22 cellular contexts compared by ENCODE assay signal in the genomic region with DNA sequence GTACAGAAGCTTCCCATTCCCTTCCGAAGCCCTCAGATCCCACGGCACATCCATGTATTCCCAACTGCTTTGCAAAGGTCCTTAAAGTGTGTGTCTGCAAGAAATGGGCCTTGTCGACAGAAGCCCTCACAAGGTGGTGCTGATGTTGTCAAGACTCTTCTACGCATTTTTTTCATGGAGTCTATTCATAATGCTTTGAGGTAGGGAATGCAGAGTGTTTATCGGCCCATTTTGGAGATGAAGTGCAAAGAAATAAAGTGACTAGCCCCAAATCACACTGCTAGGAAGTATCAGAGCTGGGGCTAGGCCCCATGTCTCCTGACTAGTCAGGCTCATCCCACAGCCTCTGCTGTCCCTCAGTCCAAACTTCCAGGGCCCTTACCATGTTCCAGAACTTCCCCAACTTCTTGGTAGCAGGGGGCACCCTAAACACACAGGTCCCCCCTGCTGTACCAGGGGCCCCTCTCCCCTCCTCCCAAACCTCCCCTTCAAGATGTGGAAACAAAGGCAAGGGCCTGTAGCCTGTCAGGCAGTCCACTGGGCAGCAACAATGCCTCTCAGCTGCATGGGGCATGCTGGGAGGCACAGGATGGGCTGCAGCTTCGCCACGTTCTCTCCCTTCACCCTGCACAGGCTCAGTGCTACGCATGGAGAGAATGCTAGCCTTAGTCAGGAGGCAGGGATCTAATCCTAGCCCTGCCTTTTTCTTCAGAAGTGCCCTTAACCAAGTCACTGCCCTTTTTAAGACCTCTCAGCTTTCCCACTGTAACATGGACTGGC. TPM values are rescaled to one million over a fixed set of nuclear protein-coding genes. Genes with fewer than 3 reads are reported as not detected.
DNase-seq lines count a peak whose midpoint lies in the region; ATAC-seq and TF ChIP-seq lines count a peak whose summit lies in the region.
"Had no signal": no experiment of that assay in that cellular context is flagged by ENCODE, and none has a peak within 500 bp of the region (broad histone marks: within the 10 kb centered on the region; RNA-seq: fewer than 3 reads in every experiment).

No MANE protein-coding gene starts in this region.

- no peaks in the 10 kb centered on the region for H3K4me1 ChIP-seq in MM.1S (ENCODE audit: low read length)
- H3K4me1 ChIP-seq: HAP-1 had no signal

- TF ChIP-seq CTCF in HFFc6 (IDR thresholded peaks at IDR 0.05), result no peak
- TF ChIP-seq CTCF in chondrocyte (IDR thresholded peaks at IDR 0.05), result no peak
- TF ChIP-seq CTCF in osteocyte (IDR thresholded peaks at IDR 0.05), result no peak
- TF ChIP-seq CTCF in MM.1S (IDR thresholded peaks at IDR 0.05; ENCODE audit: low read length), result no peak

- H3K27me3 Mint-ChIP-seq in activated CD4-positive, alpha-beta T cell treated with anti-CD3 and anti-CD28 coated beads for 36 hours, result no peaks in the 10 kb centered on the region
- H3K27me3 Mint-ChIP-seq in HFFc6 (ENCODE audit: insufficient read depth) (peaks cover 40% of the 10 kb centered on the region), chondrocyte (ENCODE audit: low read depth) (no peaks in the 10 kb centered on the region), osteocyte (ENCODE audit: unreplicated experiment) (no peaks in the 10 kb centered on the region)
- H3K27me3 Mint-ChIP-seq: B cell had no signal

- DNase-seq in activated CD4-positive, alpha-beta T cell treated with anti-CD3 and anti-CD28 coated beads for 36 hours, result no peak
- no peak for DNase-seq in activated CD4-positive, alpha-beta T cell treated with anti-CD3 and anti-CD28 coated beads for 1 hour
- DNase-seq in HFFc6, result no peak
- no peak for DNase-seq in chondrocyte (ENCODE audit: low spot score)
- DNase-seq in osteocyte (ENCODE audit: extremely low spot score, unreplicated experiment), result no peak
- no peak for DNase-seq in NCI-H146 (lab: John Stamatoyannopoulos, UW)
- DNase-seq in MM.1S, result no peak
- DNase-seq: amniotic stem cell; head of caudate nucleus; left ventricle myocardium inferior; NCI-H187 treated with DMSO at 0.1 percent for 48 hours; NCI-H226; ovary; SK-N-SH; stimulated activated naive CD4-positive, alpha-beta T cell treated with Interleukin-2 at 50 U/mL for 16 hours had no signal

- H3K27me3 ChIP-seq in MM.1S (replicated peaks; ENCODE audit: insufficient read depth, low read length), result no peaks in the 10 kb centered on the region
- H3K27me3 ChIP-seq: ovary, upper lobe of left lung had no signal

- CTCF ChIA-PET in activated CD4-positive, alpha-beta T cell treated with anti-CD3 and anti-CD28 coated beads for 36 hours (lab: Charles Lee), result interaction anchor here (0.7 to 1.1 kb wide), 3 partner anchors 18 to 85 kb away, joined by 3 read pairs; no protein-coding TSS in a partner anchor

- H4K20me1 ChIP-seq in MM.1S (ENCODE audit: insufficient read depth, low read length), result no peaks in the 10 kb centered on the region

- no peak overlapping the region for H3K4me3 ChIP-seq in MM.1S (ENCODE audit: low read length)
- H3K4me3 ChIP-seq: HAP-1, left ventricle myocardium inferior, ovary, upper lobe of left lung had no signal

- no peak overlapping the region for H3K4me2 ChIP-seq in MM.1S (ENCODE audit: low read depth, low read length)
- H3K4me2 ChIP-seq: SK-N-SH had no signal

- no peaks in the 10 kb centered on the region for H3K9me3 ChIP-seq in MM.1S (replicated peaks; ENCODE audit: insufficient read depth, low read length)
- H3K9me3 ChIP-seq: HAP-1, left ventricle myocardium inferior, ovary, SK-N-SH, upper lobe of left lung had no signal

- POLR2A ChIA-PET in activated CD4-positive, alpha-beta T cell treated with anti-CD3 and anti-CD28 coated beads for 36 hours (lab: Charles Lee), result no interaction called here

- H3K36me3 ChIP-seq in MM.1S (replicated peaks; ENCODE audit: insufficient read depth, low read length), result peaks cover 7% of the 10 kb centered on the region; the same call in 1 of the 2 replicates
- H3K36me3 ChIP-seq: ovary had no signal

- H3K4me3 Mint-ChIP-seq in activated CD4-positive, alpha-beta T cell treated with anti-CD3 and anti-CD28 coated beads for 36 hours, result no peak overlapping the region
- H3K4me3 Mint-ChIP-seq in HFFc6, result peak overlapping the region; percentile 33; the same call in 1 of the 2 replicates
- H3K4me3 Mint-ChIP-seq in chondrocyte (ENCODE audit: unreplicated experiment), result no peak overlapping the region
- no peak overlapping the region for H3K4me3 Mint-ChIP-seq in osteocyte (ENCODE audit: unreplicated experiment)
- H3K4me3 Mint-ChIP-seq: B cell; T-helper 2 cell treated with Interferon-gamma antibody and Interleukin-4, amounts not matched to agents 5 μg/mL and 100 μg/mL, for 36 hours had no signal

- H3K9me2 ChIP-seq in MM.1S (replicated peaks; ENCODE audit: insufficient read depth, low read length), result no peaks in the 10 kb centered on the region
- H3K9me2 ChIP-seq: SK-N-SH had no signal

- no peak overlapping the region for H3K27ac ChIP-seq in MM.1S (ENCODE audit: low read length)
- H3K27ac ChIP-seq: left ventricle myocardium inferior, ovary, upper lobe of left lung had no signal

- H3K9me3 Mint-ChIP-seq in activated CD4-positive, alpha-beta T cell treated with anti-CD3 and anti-CD28 coated beads for 36 hours (ENCODE audit: low read depth), result no peaks in the 10 kb centered on the region
- H3K9me3 Mint-ChIP-seq in HFFc6 (no peaks in the 10 kb centered on the region), chondrocyte (ENCODE audit: low read depth) (no peaks in the 10 kb centered on the region), osteocyte (ENCODE audit: unreplicated experiment) (no peaks in the 10 kb centered on the region)
- H3K9me3 Mint-ChIP-seq: activated T-helper 2 cell treated with anti-CD3 and anti-CD28 coated beads, Interferon-gamma antibody, Interleukin-2, Interleukin-4, amounts not matched to agents 10 μg/mL and 5 μg/mL and 100 μg/mL, durations not matched to agents 14 hours and 24 hours and 36 hours; T-helper 2 cell treated with Interferon-gamma antibody and Interleukin-4, amounts not matched to agents 5 μg/mL and 100 μg/mL, for 36 hours had no signal

- 0 out of 2 replicates have a peak, but pooled peaks cover 3% of the 10 kb centered on the region for H3F3A ChIP-seq in MM.1S (ENCODE audit: insufficient read depth, low read length)

- no peak overlapping the region for H2AFZ ChIP-seq in MM.1S (ENCODE audit: low read length)

- intact Hi-C loops in activated CD4-positive, alpha-beta T cell treated with anti-CD3 and anti-CD28 coated beads for 36 hours (cut with DNase I, micrococcal nuclease), result no loop called here

- H3K27ac Mint-ChIP-seq in activated CD4-positive, alpha-beta T cell treated with anti-CD3 and anti-CD28 coated beads for 36 hours, result peak overlapping the region; percentile 11
- H3K27ac Mint-ChIP-seq in HFFc6 (no peak overlapping the region), chondrocyte (ENCODE audit: unreplicated experiment) (peak overlapping the region; percentile 36), osteocyte (ENCODE audit: unreplicated experiment) (peak overlapping the region; percentile 42)
- H3K27ac Mint-ChIP-seq: activated T-helper 2 cell treated with anti-CD3 and anti-CD28 coated beads, Interferon-gamma antibody, Interleukin-2, Interleukin-4, amounts not matched to agents 10 μg/mL and 5 μg/mL and 100 μg/mL, durations not matched to agents 14 hours and 24 hours and 36 hours; T-helper 2 cell treated with Interferon-gamma antibody and Interleukin-4, amounts not matched to agents 5 μg/mL and 100 μg/mL, for 36 hours had no signal

- H3K9ac ChIP-seq in MM.1S (ENCODE audit: low read length), result no peak overlapping the region
- H3K9ac ChIP-seq: SK-N-SH had no signal

- H3K79me2 ChIP-seq in MM.1S (ENCODE audit: low read length), result no peaks in the 10 kb centered on the region

- peaks cover 52% of the 10 kb centered on the region for H3K36me3 Mint-ChIP-seq in activated CD4-positive, alpha-beta T cell treated with anti-CD3 and anti-CD28 coated beads for 36 hours (ENCODE audit: low read depth)
- H3K36me3 Mint-ChIP-seq in HFFc6 (ENCODE audit: low read depth) (peaks cover 35% of the 10 kb centered on the region; the same call in 1 of the 2 replicates), chondrocyte (ENCODE audit: low read depth) (peaks cover 42% of the 10 kb centered on the region), osteocyte (ENCODE audit: unreplicated experiment) (peaks cover 52% of the 10 kb centered on the region)

- H3K4me1 Mint-ChIP-seq in activated CD4-positive, alpha-beta T cell treated with anti-CD3 and anti-CD28 coated beads for 36 hours, result no peaks in the 10 kb centered on the region
- H3K4me1 Mint-ChIP-seq in HFFc6 (ENCODE audit: low read depth) (no peaks in the 10 kb centered on the region), chondrocyte (ENCODE audit: low read depth) (peaks cover 15% of the 10 kb centered on the region), osteocyte (ENCODE audit: unreplicated experiment) (no peaks in the 10 kb centered on the region)

- no peak for ATAC-seq in activated CD4-positive, alpha-beta T cell treated with anti-CD3 and anti-CD28 coated beads for 36 hours
- no peak for ATAC-seq in GM18873 (IDR thresholded peaks at IDR 0.05; ENCODE audit: low FRiP score, unreplicated experiment)
- ATAC-seq: sciatic nerve had no signal

RNA-seq across cellular contexts. Expression of gene IL18BP, which starts 7.8 kb away (rescaled TPM):
- 10 to 100 TPM in 1 of 2 experiments, 1 to 10 TPM in 1; 8.4 to 10.2 TPM for total RNA-seq in activated CD4-positive, alpha-beta T cell treated with anti-CD3 and anti-CD28 coated beads for 36 hours
- total RNA-seq in HFFc6 (2021; fragmentation: NEBNext Ultra II Directional; extraction: Animal tissue kit (Norgen Biotek cat#: 25700)), result 1 to 10 TPM; 1.5 to 2.3 (median 1.8) TPM
- 9.6 to 16.2 TPM (median 11.4 TPM) in 3 replicates for total RNA-seq in chondrocyte
- 8.8 and 9.6 TPM in 2 replicates for total RNA-seq in osteocyte
